Comparison of ENCODE assay signal across 19 cellular contexts in genomic region chr2:162196611-162197010, GRCh38. TPM values are rescaled to one million over a fixed set of nuclear protein-coding genes. Genes with fewer than 3 reads are reported as not detected.
DNase-seq lines count a peak whose midpoint lies in the region; ATAC-seq and TF ChIP-seq lines count a peak whose summit lies in the region.
"Had no signal": no experiment of that assay in that cellular context is flagged by ENCODE, and none has a peak within 500 bp of the region (broad histone marks: within the 10 kb centered on the region; RNA-seq: fewer than 3 reads in every experiment).

No MANE protein-coding gene starts in this region.

- no peak for TF ChIP-seq POLR2A in IMR-90 (IDR thresholded peaks at IDR 0.05; ENCODE audit: low read depth, low read length)

- H2BK20ac ChIP-seq in IMR-90 (ENCODE audit: low read depth, low read length), result peak overlapping the region; percentile 81

- H3K9me3 ChIP-seq in AG04450 (ENCODE audit: control insufficient read depth, insufficient read depth, low read length) (no peaks in the 10 kb centered on the region), IMR-90 (ENCODE audit: control insufficient read depth, insufficient read depth, low read length) (no peaks in the 10 kb centered on the region)
- H3K9me3 ChIP-seq: gastrocnemius medialis, pancreas, SJCRH30 had no signal

- H3K4me2 ChIP-seq in IMR-90 (ENCODE audit: low read depth, low read length), result peak overlapping the region; percentile 40; the same call in 1 of the 2 replicates
- H3K4me2 ChIP-seq: GM23338 had no signal

- DNase-seq in AG04450 (ENCODE audit: low read depth, low spot score) (no peak), IMR-90 (peak; percentile 91), astrocyte of the spinal cord (ENCODE audit: low read depth, low spot score) (peak; percentile 68), iris pigment epithelial cell (ENCODE audit: low read depth) (peak; percentile 86), activated T-cell treated with anti-CD3 and anti-CD28 coated beads for 4 hours (no peak)
- DNase-seq in stimulated activated CD4-positive, alpha-beta T cell treated with anti-CD3 and anti-CD28 coated beads, Interleukin-4, amount 100 ng/mL, for 1 hour, result no peak
- DNase-seq: activated CD4-positive, alpha-beta T cell treated with anti-CD3 and anti-CD28 coated beads for 48 hours; activated naive CD4-positive, alpha-beta T cell treated with anti-CD3 and anti-CD28 coated beads, Interleukin-2, amount 10 ng/mL, durations not matched to agents 7 days and 5 days; gastrocnemius medialis; NCI-H2029; NCI-H510A treated with DMSO at 0.1 percent for 48 hours; pancreas; SJCRH30 had no signal

- H3K4me3 ChIP-seq in AG04450 (ENCODE audit: low read depth, low read length), result no peak overlapping the region
- H3K4me3 ChIP-seq in IMR-90 (ENCODE audit: insufficient read depth, low read depth, low read length), result no peak overlapping the region
- H3K4me3 ChIP-seq in astrocyte of the spinal cord (ENCODE audit: low read depth, low read length), result no peak overlapping the region
- H3K4me3 ChIP-seq: gastrocnemius medialis, GM23338, pancreas, SJCRH30 had no signal

- in situ Hi-C loops in IMR-90 (cut with MboI; ENCODE audit: low sequenced_read_pairs) (no loop called here), astrocyte of the spinal cord (cut with HindIII; ENCODE audit: low sequenced_read_pairs) (no loop called here)

- H3K27ac ChIP-seq in AG04450 (ENCODE audit: low read depth, low read length) (peak overlapping the region; percentile 87), IMR-90 (ENCODE audit: insufficient read depth, low read length) (peak overlapping the region; percentile 10; the same call in 1 of the 2 replicates)
- H3K27ac ChIP-seq: gastrocnemius medialis, pancreas, SJCRH30 had no signal

- 0 out of 3 replicates have a peak overlapping the region, but pooled peaks have one; percentile 29 for H2BK15ac ChIP-seq in IMR-90 (ENCODE audit: low read depth, low read length)

- no peak for TF ChIP-seq RAD21 in IMR-90 (IDR thresholded peaks at IDR 0.05; ENCODE audit: low read length)

- intact Hi-C loops in IMR-90 (cut with micrococcal nuclease), result loop anchor here (5.0 kb wide), 1 partner anchor 46 kb away; the partner anchor contains the start of gene FAP

- no TSS peak for BruUV-seq in IMR-90 (replicated peaks; lab: Mats Ljungman, UMichigan)

- H2AFZ ChIP-seq in IMR-90 (replicated peaks; ENCODE audit: low read length, poor library complexity), result no peak overlapping the region
- H2AFZ ChIP-seq: GM23338 had no signal

- H2AK5ac ChIP-seq in IMR-90 (ENCODE audit: low read depth, low read length), result no peak overlapping the region

- POLR2A ChIA-PET in AG04450 (lab: Yijun Ruan, JAX), result interaction anchor here (0.6 to 3.6 kb wide), 11 partner anchors 14 to 124 kb away, joined by 3 to 35 read pairs (median 5); partner anchors contain the start of gene FAP
- POLR2A ChIA-PET in IMR-90 (lab: Charles Lee; ENCODE audit: unreplicated experiment), result interaction anchor here (0.6 to 0.9 kb wide), 2 partner anchors 8 to 46 kb away, joined by 3 to 7 read pairs; no protein-coding TSS in a partner anchor

- peak overlapping the region; percentile 79; the same call in 1 of the 2 replicates for H4K5ac ChIP-seq in IMR-90 (ENCODE audit: low read depth, low read length)

- H3K18ac ChIP-seq in IMR-90 (ENCODE audit: low read depth, low read length), result peak overlapping the region; percentile 71

- no peaks in the 10 kb centered on the region for H3K27me3 ChIP-seq in AG04450 (ENCODE audit: control insufficient read depth, insufficient read depth, low read length)
- no peaks in the 10 kb centered on the region for H3K27me3 ChIP-seq in IMR-90 (ENCODE audit: control insufficient read depth, insufficient read depth, low read length)
- H3K27me3 ChIP-seq: gastrocnemius medialis, pancreas, SJCRH30 had no signal

- H4K8ac ChIP-seq in IMR-90 (ENCODE audit: low read depth in 2 of 2, low read length in 2 of 2), result peak overlapping the region in 1 of 2 experiments; percentile 74; a peak in 2 of 4 replicates

- H4K20me1 ChIP-seq in IMR-90 (ENCODE audit: insufficient read depth, low read length), result peaks cover 7% of the 10 kb centered on the region; the same call in 1 of the 2 replicates

- peaks cover 21% of the 10 kb centered on the region for H3K4me1 ChIP-seq in IMR-90 (ENCODE audit: control insufficient read depth, insufficient read depth, low read length)
- H3K4me1 ChIP-seq: gastrocnemius medialis, pancreas had no signal

- CTCF ChIA-PET in AG04450 (lab: Charles Lee), result interaction anchor here (1.0 to 3.2 kb wide), 4 partner anchors 11 to 610 kb away, joined by 3 to 25 read pairs (median 8); no protein-coding TSS in a partner anchor
- CTCF ChIA-PET in IMR-90 (lab: Yijun Ruan, JAX), result interaction anchor here (0.9 kb wide), 1 partner anchor 10 kb away, joined by 3 read pairs; no protein-coding TSS in a partner anchor

- H3K23ac ChIP-seq in IMR-90 (ENCODE audit: low read depth, low read length), result peak overlapping the region; percentile 58; the same call in 1 of the 2 replicates

- peaks cover 18% of the 10 kb centered on the region for H3K9me1 ChIP-seq in IMR-90 (ENCODE audit: insufficient read depth, low read length)

- peak overlapping the region; percentile 65; the same call in 1 of the 2 replicates for H4K91ac ChIP-seq in IMR-90 (ENCODE audit: insufficient read depth, low read depth, low read length)

- peaks cover 0 to 18% of the 10 kb centered on the region in 2 experiments; a peak in 3 of 4 replicates for H3K79me1 ChIP-seq in IMR-90 (ENCODE audit: low read depth in 1 of 2, low read length in 2 of 2)

- ATAC-seq in IMR-90 (ENCODE audit: low read depth), result peak; percentile 40
- no peak for ATAC-seq in HG03442 (IDR thresholded peaks at IDR 0.05; ENCODE audit: unreplicated experiment)
- no peak for ATAC-seq in GM18861 (IDR thresholded peaks at IDR 0.05; ENCODE audit: unreplicated experiment)
- ATAC-seq: gastrocnemius medialis; GM23338; pancreas; stimulated activated effector memory CD8-positive, alpha-beta T cell treated with anti-CD3 and anti-CD28 coated beads, Interleukin-12 subunit alpha, Interleukin-12 subunit beta, amount 100 ng/mL, for 72 hours had no signal

- no CpG with 5 or more reads among the region's 6 CpGs for WGBS in IMR-90 (ENCODE audit: extremely low coverage in 2 of 2, insufficient read length in 1 of 2), 2 experiments

- peak overlapping the region; percentile 92 for H2BK5ac ChIP-seq in IMR-90 (ENCODE audit: low read depth, low read length, poor library complexity, severe bottlenecking)

- peak overlapping the region; percentile 52; the same call in 1 of the 2 replicates for H3K56ac ChIP-seq in IMR-90 (ENCODE audit: extremely low read depth, insufficient read depth, low read length)

- peak overlapping the region; percentile 61; the same call in 1 of the 2 replicates for H3K4ac ChIP-seq in IMR-90 (ENCODE audit: low read depth, low read length)

- no peak overlapping the region for H3K9ac ChIP-seq in IMR-90 (ENCODE audit: low read depth, low read length)

- H2BK120ac ChIP-seq in IMR-90 (ENCODE audit: low read depth, low read length), result peak overlapping the region; percentile 67

- H3K14ac ChIP-seq in IMR-90 (replicated peaks; ENCODE audit: low read depth, low read length), result no peak overlapping the region

- H3K36me3 ChIP-seq in IMR-90 (ENCODE audit: control insufficient read depth, insufficient read depth, low read length), result peaks cover 18% of the 10 kb centered on the region
- H3K36me3 ChIP-seq: gastrocnemius medialis, pancreas, SJCRH30 had no signal

- no peak overlapping the region for H2AK9ac ChIP-seq in IMR-90 (replicated peaks; ENCODE audit: low read depth, low read length, poor library complexity)

- dilution Hi-C loops in IMR-90 (cut with HindIII; ENCODE audit: low sequenced_read_pairs, unreplicated experiment), result no loop called here

- no peak for TF ChIP-seq CTCF in AG04450 (IDR thresholded peaks at IDR 0.05; ENCODE audit: low read depth, low read length)
- TF ChIP-seq CTCF in IMR-90 (conservative IDR thresholded peaks at IDR 0.05; ENCODE audit: low read depth, low read length), result no peak
- no peak for TF ChIP-seq CTCF in astrocyte of the spinal cord (IDR thresholded peaks at IDR 0.05; ENCODE audit: low read depth, low read length)

TF ChIP-seq in IMR-90, 13 proteins besides CTCF, POLR2A, EP300 and RAD21:
- TF ChIP-seq FOS (IDR thresholded peaks at IDR 0.05; ENCODE audit: low read depth, low read length) (peak; percentile 72), CEBPB (IDR thresholded peaks at IDR 0.05; ENCODE audit: low read depth, low read length) (peak; percentile 20; the same call in 1 of the 2 replicates), BHLHE40 (IDR thresholded peaks at IDR 0.05; ENCODE audit: low read depth, low read length) (no peak), NFE2L2 (IDR thresholded peaks at IDR 0.05; ENCODE audit: low read depth, low read length) (no peak)

RNA-seq across cellular contexts. Expression of gene GCG, which starts 44.6 kb away (rescaled TPM):
- polyA plus RNA-seq in AG04450 (2011; rRNA removed) (0.27 TPM in 1 of 2 replicates, not detected in the other), IMR-90 (2012; rRNA removed) (not detected in 2 replicates)
- not detected in 2 replicates for polyA minus RNA-seq in AG04450 (2011; rRNA and poly(A)+ RNA removed)
- total RNA-seq in IMR-90 (2012; rRNA removed), result not detected in 2 replicates
- polyA plus RNA-seq in IMR-90 (2012; cell fraction: cytosol; rRNA removed), result not detected in 2 replicates
- polyA plus RNA-seq in IMR-90 (2012; cell fraction: nucleus; rRNA removed; ENCODE audit: low replicate concordance), result not detected in 2 replicates
- total RNA-seq: gastrocnemius medialis, GM23338, liver, SJCRH30, ureter had no signal
- polyA plus RNA-seq: GM23338, liver had no signal

RNA-seq across cellular contexts. Expression of gene FAP, which starts 46.6 kb away (rescaled TPM):
- polyA plus RNA-seq in AG04450 (2011; rRNA removed) (300 and 374 TPM in 2 replicates), IMR-90 (2012; rRNA removed) (74.1 and 95.0 TPM in 2 replicates)
- polyA minus RNA-seq in AG04450 (2011; rRNA and poly(A)+ RNA removed), result 134 and 258 TPM in 2 replicates
- 71.0 and 93.9 TPM in 2 replicates for total RNA-seq in IMR-90 (2012; rRNA removed)
- 17.0 and 24.2 TPM in 2 replicates for polyA plus RNA-seq in IMR-90 (2012; cell fraction: cytosol; rRNA removed)
- 33.6 and 384 TPM in 2 replicates for polyA plus RNA-seq in IMR-90 (2012; cell fraction: nucleus; rRNA removed; ENCODE audit: low replicate concordance)
- total RNA-seq: GM23338 had no signal
- polyA plus RNA-seq: GM23338 had no signal

Comparison
In these comparisons a context has a peak if more than half of its experiments do, and no peak if none do; other contexts are left out.
1. DNase-seq: peak in IMR-90 (single experiment), astrocyte of the spinal cord (single experiment) and iris pigment epithelial cell (single experiment); none in AG04450 (single experiment), stimulated activated CD4-positive, alpha-beta T cell treated with anti-CD3 and anti-CD28 coated beads, Interleukin-4, amount 100 ng/mL, for 1 hour (single experiment) and activated T-cell treated with anti-CD3 and anti-CD28 coated beads for 4 hours (single experiment).